In genomic region chr4:159107203-159107921, GRCh38 we compare ENCODE assay signal across 12 cellular contexts.
A peak's percentile ranks its signal among the peaks of the same experiment; 100 is the strongest.
DNase-seq lines count a peak whose midpoint lies in the region; ATAC-seq lines count a peak whose summit lies in the region.
"Had no signal": no experiment of that assay in that cellular context is flagged by ENCODE, and none has a peak within 500 bp of the region (broad histone marks: within the 10 kb centered on the region; RNA-seq: fewer than 3 reads in every experiment).

No MANE protein-coding gene starts in this region.

- peaks cover under 1% of the 10 kb centered on the region for H3K27me3 Mint-ChIP-seq in stimulated activated naive CD8-positive, alpha-beta T cell treated with anti-CD3 and anti-CD28 coated beads, Interleukin-15, Interleukin-2, amounts not matched to agents 100 ng/mL and 50 ng/mL, for 24 hours
- no peaks in the 10 kb centered on the region for H3K27me3 Mint-ChIP-seq in activated naive CD8-positive, alpha-beta T cell

- no peaks in the 10 kb centered on the region for H3K9me3 Mint-ChIP-seq in stimulated activated naive CD8-positive, alpha-beta T cell treated with anti-CD3 and anti-CD28 coated beads, Interleukin-15, Interleukin-2, amounts not matched to agents 100 ng/mL and 50 ng/mL, for 24 hours
- H3K9me3 Mint-ChIP-seq in activated naive CD8-positive, alpha-beta T cell (ENCODE audit: low read depth): no peaks in the 10 kb centered on the region

- no peak for DNase-seq in stimulated activated naive CD8-positive, alpha-beta T cell treated with anti-CD3 and anti-CD28 coated beads, Interleukin-15, Interleukin-2, amounts not matched to agents 100 U/mL and 50 U/mL, for 24 hours
- DNase-seq in iris pigment epithelial cell (ENCODE audit: low read depth) (peak; percentile 47), cerebellar cortex (ENCODE audit: low spot score) (no peak), posterior cingulate gyrus (no peak)
- DNase-seq in stimulated activated CD4-positive, alpha-beta T cell treated with anti-CD3 and anti-CD28 coated beads, Interleukin-4, amount 100 ng/mL, for 24 hours: no peak
- no peak for DNase-seq in effector memory CD4-positive, alpha-beta T cell
- DNase-seq: KBM-7, Peyer's patch, upper lobe of right lung had no signal

- peaks cover 65% of the 10 kb centered on the region for H3K4me1 Mint-ChIP-seq in stimulated activated naive CD8-positive, alpha-beta T cell treated with anti-CD3 and anti-CD28 coated beads, Interleukin-15, Interleukin-2, amounts not matched to agents 100 ng/mL and 50 ng/mL, for 24 hours (ENCODE audit: low read depth)
- peaks cover 48% of the 10 kb centered on the region for H3K4me1 Mint-ChIP-seq in activated naive CD8-positive, alpha-beta T cell (ENCODE audit: low read depth)

- H3K27ac ChIP-seq in effector memory CD4-positive, alpha-beta T cell (ENCODE audit: insufficient read depth, low read length, poor library complexity, severe bottlenecking): no peak overlapping the region
- H3K27ac ChIP-seq: C4-2B, Peyer's patch, upper lobe of right lung had no signal

- intact Hi-C loops in posterior cingulate gyrus (cut with DNase I): no loop called here

- H3K4me1 ChIP-seq in effector memory CD4-positive, alpha-beta T cell (ENCODE audit: control insufficient read depth, insufficient read depth, low read length, poor library complexity, severe bottlenecking): peaks cover 2% of the 10 kb centered on the region

- no peak for ATAC-seq in stimulated activated naive CD8-positive, alpha-beta T cell treated with anti-CD3 and anti-CD28 coated beads, Interleukin-15, Interleukin-2, amounts not matched to agents 100 U/mL and 50 U/mL, for 24 hours
- ATAC-seq: upper lobe of right lung had no signal

- H3K4me3 Mint-ChIP-seq in stimulated activated naive CD8-positive, alpha-beta T cell treated with anti-CD3 and anti-CD28 coated beads, Interleukin-15, Interleukin-2, amounts not matched to agents 100 ng/mL and 50 ng/mL, for 24 hours: peak overlapping the region; percentile 75
- peak overlapping the region; percentile 64 for H3K4me3 Mint-ChIP-seq in activated naive CD8-positive, alpha-beta T cell

- H3K27ac Mint-ChIP-seq in stimulated activated naive CD8-positive, alpha-beta T cell treated with anti-CD3 and anti-CD28 coated beads, Interleukin-15, Interleukin-2, amounts not matched to agents 100 ng/mL and 50 ng/mL, for 24 hours: peak overlapping the region; percentile 85
- peak overlapping the region; percentile 75 for H3K27ac Mint-ChIP-seq in activated naive CD8-positive, alpha-beta T cell

- no peaks in the 10 kb centered on the region for H3K36me3 Mint-ChIP-seq in stimulated activated naive CD8-positive, alpha-beta T cell treated with anti-CD3 and anti-CD28 coated beads, Interleukin-15, Interleukin-2, amounts not matched to agents 100 ng/mL and 50 ng/mL, for 24 hours (ENCODE audit: low read depth)
- no peaks in the 10 kb centered on the region for H3K36me3 Mint-ChIP-seq in activated naive CD8-positive, alpha-beta T cell

- no peaks in the 10 kb centered on the region for H3K9me3 ChIP-seq in effector memory CD4-positive, alpha-beta T cell (ENCODE audit: control insufficient read depth, low read length)
- H3K9me3 ChIP-seq: Peyer's patch, upper lobe of right lung had no signal

- no peak overlapping the region for H3K4me3 ChIP-seq in effector memory CD4-positive, alpha-beta T cell (ENCODE audit: insufficient read depth, low read depth, low read length, poor library complexity, severe bottlenecking)
- H3K4me3 ChIP-seq: Peyer's patch had no signal

- H3K27me3 ChIP-seq in effector memory CD4-positive, alpha-beta T cell (replicated peaks; ENCODE audit: control insufficient read depth, insufficient read depth, low read length, poor library complexity, severe bottlenecking): no peaks in the 10 kb centered on the region
- H3K27me3 ChIP-seq: Peyer's patch, upper lobe of right lung had no signal

- H3K36me3 ChIP-seq in effector memory CD4-positive, alpha-beta T cell (ENCODE audit: control insufficient read depth, insufficient read depth, low read length): no peaks in the 10 kb centered on the region
- H3K36me3 ChIP-seq: Peyer's patch, upper lobe of right lung had no signal
